ENCODE assay signal across 24 cellular contexts in genomic region chr5:135747824-135748223, GRCh38.
"Had no signal": no experiment of that assay in that cellular context is flagged by ENCODE, and none has a peak within 500 bp of the region (broad histone marks: within the 10 kb centered on the region; RNA-seq: fewer than 3 reads in every experiment).

No MANE protein-coding gene starts in this region.

- H3K4me3 Mint-ChIP-seq: activated CD4-positive, alpha-beta memory T cell treated with anti-CD3 and anti-CD28 coated beads for 36 hours; activated CD4-positive, alpha-beta T cell treated with anti-CD3 and anti-CD28 coated beads, Interleukin-2, amount 10 ng/mL, durations not matched to agents 7 days and 5 days; activated naive CD4-positive, alpha-beta T cell treated with anti-CD3 and anti-CD28 coated beads, Interleukin-2, amount 10 ng/mL, durations not matched to agents 7 days and 5 days; activated naive CD8-positive, alpha-beta T cell treated with anti-CD3 and anti-CD28 coated beads for 36 hours; activated T-cell treated with anti-CD3 and anti-CD28 coated beads, Interleukin-2, amount 50 U/mL, for 4 hours; T-helper 17 cell had no signal

- H3K27me3 ChIP-seq: adrenal gland, MG63 had no signal

- DNase-seq: activated CD4-positive, alpha-beta memory T cell treated with anti-CD3 and anti-CD28 coated beads for 36 hours; activated CD4-positive, alpha-beta T cell treated with anti-CD3 and anti-CD28 coated beads, Interleukin-2, amount 10 ng/mL, durations not matched to agents 7 days and 5 days; activated CD4-positive, CD25-positive, alpha-beta regulatory T cell; activated CD8-positive, alpha-beta memory T cell treated with anti-CD3 and anti-CD28 coated beads for 24 hours; activated gamma-delta T cell; activated naive CD4-positive, alpha-beta T cell treated with anti-CD3 and anti-CD28 coated beads, Interleukin-2, amount 10 ng/mL, durations not matched to agents 7 days and 5 days; activated naive CD8-positive, alpha-beta T cell treated with anti-CD3 and anti-CD28 coated beads for 36 hours; activated T-cell treated with anti-CD3 and anti-CD28 coated beads, Interleukin-2, amount 50 U/mL, for 4 hours; adrenal gland; anterior cingulate cortex; MG63; MV-4-11; NCI-H1092 treated with DMSO at 0.1 percent for 48 hours; NCI-H1417 treated with DMSO at 0.1 percent for 48 hours; NCI-H1694; NCI-H2029; NCI-H2107; NCI-H2171 treated with DMSO at 0.1 percent for 48 hours; NCI-H510A treated with DMSO at 0.1 percent for 48 hours; NCI-H748 treated with DMSO at 0.1 percent for 48 hours; SIG-M5; T-helper 17 cell; T-helper 9 cell had no signal

- H3K27ac ChIP-seq: adrenal gland, KMS-11 had no signal

- H3K9me3 Mint-ChIP-seq: activated T-cell treated with anti-CD3 and anti-CD28 coated beads, Interleukin-2, amount 50 U/mL, for 4 hours had no signal

- H3K9me3 ChIP-seq: adrenal gland had no signal

- H3K27me3 Mint-ChIP-seq: activated CD4-positive, alpha-beta memory T cell treated with anti-CD3 and anti-CD28 coated beads for 36 hours; activated naive CD4-positive, alpha-beta T cell treated with anti-CD3 and anti-CD28 coated beads, Interleukin-2, amount 10 ng/mL, durations not matched to agents 7 days and 5 days; activated naive CD8-positive, alpha-beta T cell treated with anti-CD3 and anti-CD28 coated beads for 36 hours; T-helper 17 cell had no signal

- H3K27ac Mint-ChIP-seq: activated CD4-positive, alpha-beta memory T cell treated with anti-CD3 and anti-CD28 coated beads for 36 hours; activated CD4-positive, alpha-beta T cell treated with anti-CD3 and anti-CD28 coated beads, Interleukin-2, amount 10 ng/mL, durations not matched to agents 7 days and 5 days; activated naive CD4-positive, alpha-beta T cell treated with anti-CD3 and anti-CD28 coated beads, Interleukin-2, amount 10 ng/mL, durations not matched to agents 7 days and 5 days; activated naive CD8-positive, alpha-beta T cell treated with anti-CD3 and anti-CD28 coated beads for 36 hours; T-helper 17 cell had no signal

- H3K4me3 ChIP-seq: adrenal gland, MG63 had no signal

- H3K4me1 ChIP-seq: adrenal gland had no signal

- H3K36me3 ChIP-seq: adrenal gland, MG63 had no signal

- H3K4me1 Mint-ChIP-seq: activated CD4-positive, alpha-beta T cell treated with anti-CD3 and anti-CD28 coated beads, Interleukin-2, amount 10 ng/mL, durations not matched to agents 7 days and 5 days; activated naive CD4-positive, alpha-beta T cell treated with anti-CD3 and anti-CD28 coated beads, Interleukin-2, amount 10 ng/mL, durations not matched to agents 7 days and 5 days; activated naive CD8-positive, alpha-beta T cell treated with anti-CD3 and anti-CD28 coated beads for 36 hours; T-helper 17 cell had no signal

- H3K36me3 Mint-ChIP-seq: activated CD4-positive, alpha-beta memory T cell treated with anti-CD3 and anti-CD28 coated beads for 36 hours; activated naive CD4-positive, alpha-beta T cell treated with anti-CD3 and anti-CD28 coated beads, Interleukin-2, amount 10 ng/mL, durations not matched to agents 7 days and 5 days; activated naive CD8-positive, alpha-beta T cell treated with anti-CD3 and anti-CD28 coated beads for 36 hours had no signal

- ATAC-seq: activated T-cell treated with anti-CD3 and anti-CD28 coated beads, Interleukin-2, amount 50 U/mL, for 4 hours; T-helper 17 cell had no signal
